ENCODE assay signal across 1 cellular context in genomic region chr6:165805067-165805525, GRCh38.
TF ChIP-seq lines count a peak whose summit lies in the region.

No MANE protein-coding gene starts in this region.

TF ChIP-seq in H1, 55 proteins besides CTCF, POLR2A, EP300 and RAD21:
- TF ChIP-seq PHF8 (conservative IDR thresholded peaks at IDR 0.05; ENCODE audit: low read depth, low read length) = no peak
- TF ChIP-seq SAP30 (IDR thresholded peaks at IDR 0.05; ENCODE audit: insufficient read depth, insufficient replicate concordance, low read length) = no peak
- no peak for TF ChIP-seq JUND (IDR thresholded peaks at IDR 0.05; ENCODE audit: low read length)
- peak; percentile 20 for TF ChIP-seq EZH2 (IDR thresholded peaks at IDR 0.05; ENCODE audit: low read depth, low read length, severe bottlenecking)
- TF ChIP-seq SP2 (IDR thresholded peaks at IDR 0.05; ENCODE audit: low read length) = no peak
- TF ChIP-seq SUZ12 (IDR thresholded peaks at IDR 0.05; ENCODE audit: low read length) = no peak; the same call in 1 of the 2 replicates
- no peak for TF ChIP-seq SP1 (IDR thresholded peaks at IDR 0.05; ENCODE audit: low read depth, low read length)
- TF ChIP-seq, protein P1, sequence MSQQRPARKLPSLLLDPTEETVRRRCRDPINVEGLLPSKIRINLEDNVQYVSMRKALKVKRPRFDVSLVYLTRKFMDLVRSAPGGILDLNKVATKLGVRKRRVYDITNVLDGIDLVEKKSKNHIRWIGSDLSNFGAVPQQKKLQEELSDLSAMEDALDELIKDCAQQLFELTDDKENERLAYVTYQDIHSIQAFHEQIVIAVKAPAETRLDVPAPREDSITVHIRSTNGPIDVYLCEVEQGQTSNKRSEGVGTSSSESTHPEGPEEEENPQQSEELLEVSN (IDR thresholded peaks at IDR 0.05) = peak; percentile 68
- TF ChIP-seq CEBPB (IDR thresholded peaks at IDR 0.05; ENCODE audit: low read depth, low read length) = no peak
- no peak for TF ChIP-seq CTBP2 (IDR thresholded peaks at IDR 0.05; ENCODE audit: borderline replicate concordance, insufficient read depth, insufficient read length, low read length)
- TF ChIP-seq SRF (IDR thresholded peaks at IDR 0.05; ENCODE audit: low read depth, low read length) = no peak
- no peak for TF ChIP-seq GABPA (IDR thresholded peaks at IDR 0.05; ENCODE audit: borderline replicate concordance, insufficient read depth, low read length)
- no peak for TF ChIP-seq CREB1 (IDR thresholded peaks at IDR 0.05)
- no peak for TF ChIP-seq CHD1 (IDR thresholded peaks at IDR 0.05; ENCODE audit: low read depth, low read length)
- no peak for TF ChIP-seq RBBP5 (IDR thresholded peaks at IDR 0.05; ENCODE audit: borderline replicate concordance, low read depth, low read length)
- TF ChIP-seq SIN3A (conservative IDR thresholded peaks at IDR 0.05 in 1 of 2, IDR thresholded peaks at IDR 0.05 in 1 of 2; ENCODE audit: low read depth in 1 of 2, low read length in 2 of 2) = no peak
